Comparison of ENCODE assay signal across 8 cellular contexts in genomic region chr20:12970372-12970821, GRCh38. TPM values are rescaled to one million over a fixed set of nuclear protein-coding genes. Genes with fewer than 3 reads are reported as not detected.
DNase-seq lines count a peak whose midpoint lies in the region; ATAC-seq and TF ChIP-seq lines count a peak whose summit lies in the region.

No MANE protein-coding gene starts in this region.

- TF ChIP-seq CTCF in AG04450 (IDR thresholded peaks at IDR 0.05; ENCODE audit: low read depth, low read length): peak; percentile 72
- peak in 5 of 6 experiments; percentile 11 to 84 (median 74) for TF ChIP-seq CTCF in Peyer's patch (IDR thresholded peaks at IDR 0.05)
- peak in 3 of 5 experiments; percentile 19 to 30 (median 22) for TF ChIP-seq CTCF in gastrocnemius medialis (IDR thresholded peaks at IDR 0.05 in 4 of 5, conservative IDR thresholded peaks at IDR 0.05 in 1 of 5)

- no peak overlapping the region for H3K27ac ChIP-seq in AG04450 (ENCODE audit: low read depth, low read length)
- H3K27ac ChIP-seq in Peyer's patch: no peak overlapping the region
- H3K27ac ChIP-seq in gastrocnemius medialis: no peak overlapping the region

- POLR2A ChIA-PET in AG04450 (lab: Yijun Ruan, JAX): no interaction called here

- H3K27me3 ChIP-seq in AG04450 (ENCODE audit: control insufficient read depth, insufficient read depth, low read length) (peaks cover 11% of the 10 kb centered on the region), Peyer's patch (no peaks in the 10 kb centered on the region), gastrocnemius medialis (no peaks in the 10 kb centered on the region)

- ATAC-seq in gastrocnemius medialis (no peak), GM18870 (IDR thresholded peaks at IDR 0.05; ENCODE audit: unreplicated experiment) (no peak), GM19463 (IDR thresholded peaks at IDR 0.05; ENCODE audit: unreplicated experiment) (no peak)

- intact Hi-C loops in gastrocnemius medialis (cut with DNase I; ENCODE audit: low total_unique reads): no loop called here

- DNase-seq in AG04450 (ENCODE audit: low read depth, low spot score) (peak; percentile 16), H4 (ENCODE audit: low spot score) (peak; percentile 31), Peyer's patch (no peak), foreskin melanocyte (peak; percentile 42), gastrocnemius medialis (no peak), NK-92 (lab: John Stamatoyannopoulos, UW; ENCODE audit: unreplicated experiment) (no peak)

- H3K36me3 ChIP-seq in Peyer's patch (no peaks in the 10 kb centered on the region), gastrocnemius medialis (no peaks in the 10 kb centered on the region)

- H3K4me1 ChIP-seq in Peyer's patch (no peaks in the 10 kb centered on the region), gastrocnemius medialis (no peaks in the 10 kb centered on the region)

- in situ Hi-C loops in gastrocnemius medialis (cut with MboI; ENCODE audit: low sequenced_read_pairs in 4 of 4): no loop called here

- H3K9me3 ChIP-seq in AG04450 (ENCODE audit: control insufficient read depth, insufficient read depth, low read length): 0 out of 2 replicates have a peak, but pooled peaks cover 4% of the 10 kb centered on the region
- no peaks in the 10 kb centered on the region for H3K9me3 ChIP-seq in Peyer's patch
- H3K9me3 ChIP-seq in gastrocnemius medialis: no peaks in the 10 kb centered on the region

- H3K4me3 ChIP-seq in AG04450 (ENCODE audit: low read depth, low read length) (no peak overlapping the region), Peyer's patch (no peak overlapping the region), gastrocnemius medialis (no peak overlapping the region)

- TF ChIP-seq POLR2A in Peyer's patch (IDR thresholded peaks at IDR 0.05): no peak
- TF ChIP-seq POLR2A in gastrocnemius medialis (IDR thresholded peaks at IDR 0.05): no peak

- CTCF ChIA-PET in AG04450 (lab: Charles Lee): interaction anchor here (0.7 to 13.6 kb wide), 28 partner anchors 8 to 818 kb away, joined by 3 to 589 read pairs (median 4); no protein-coding TSS in a partner anchor

RNA-seq across cellular contexts. Expression of gene SPTLC3, which starts 38.4 kb away (rescaled TPM):
- 2.7 and 2.8 TPM in 2 replicates for polyA plus RNA-seq in AG04450 (2011; rRNA removed)
- polyA minus RNA-seq in AG04450 (2011; rRNA and poly(A)+ RNA removed): 1.5 and 2.1 TPM in 2 replicates
- total RNA-seq in H4 (2014; rRNA removed; shearing (Covaris generic)): 4.0 and 5.5 TPM in 2 replicates
- total RNA-seq in Peyer's patch: 10 to 100 TPM; 15.9 to 21.9 (median 18.7) TPM
- 1 to 10 TPM in 3 of 4 donors, under 1 TPM in 1; 0.46 to 2.4 (median 1.2) TPM for total RNA-seq in gastrocnemius medialis

Comparison
In these comparisons a context has a peak if more than half of its experiments do, and no peak if none do; other contexts are left out.
1. DNase-seq: peak in AG04450 (single experiment), H4 (single experiment) and foreskin melanocyte (single experiment); none in Peyer's patch (0 of 3), gastrocnemius medialis (0 of 2) and NK-92 (single experiment).
2. CTCF ChIP-seq: peak in every context shown above with its lines; median percentile 74 in Peyer's patch; 72 in AG04450; 22 in gastrocnemius medialis.